ENCODE assay signal across 8 cellular contexts in the genomic region with DNA sequence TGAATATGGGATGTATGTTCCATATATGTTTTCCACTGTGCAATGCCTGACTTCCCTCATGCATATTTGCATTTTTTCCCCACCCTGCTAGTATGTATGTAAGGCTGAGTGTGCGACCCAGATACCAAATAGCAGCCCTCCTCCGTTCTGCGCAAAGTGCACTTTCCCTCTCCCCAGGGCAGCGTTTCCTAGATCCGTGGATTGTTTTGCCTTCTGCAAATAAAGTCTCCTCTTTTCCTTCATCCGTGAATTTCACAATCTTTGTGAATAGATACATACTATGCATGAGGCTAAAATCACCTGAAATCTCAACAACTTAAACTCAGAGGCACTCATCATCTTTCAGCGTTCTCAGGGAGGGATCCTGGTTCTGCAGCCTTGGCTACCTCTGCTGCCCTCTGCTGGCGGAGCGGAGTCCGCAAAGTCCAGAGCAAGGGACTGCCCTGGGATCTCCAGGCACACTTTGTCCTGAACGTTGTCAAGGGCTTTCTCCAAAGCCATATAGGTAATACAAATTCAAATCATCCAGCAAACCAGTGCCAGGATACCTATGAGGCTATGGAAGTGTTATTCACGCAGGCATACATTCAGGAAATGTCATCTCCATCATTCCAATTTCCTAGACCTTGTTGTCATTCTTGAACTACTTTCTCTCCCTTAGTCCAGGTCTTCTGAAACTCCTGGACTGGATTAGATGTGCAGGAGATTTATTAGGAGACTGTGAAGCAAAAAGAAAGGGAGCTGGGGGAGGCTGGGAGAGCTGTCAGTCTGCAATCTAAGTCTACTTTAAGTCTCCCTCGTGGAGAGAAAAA. TPM values are rescaled to one million over a fixed set of nuclear protein-coding genes. Genes with fewer than 3 reads are reported as not detected.
A peak's percentile ranks its signal among the peaks of the same experiment; 100 is the strongest.
DNase-seq lines count a peak whose midpoint lies in the region; ATAC-seq and TF ChIP-seq lines count a peak whose summit lies in the region.

No MANE protein-coding gene starts in this region.

- no peaks in the 10 kb centered on the region for H3K4me1 ChIP-seq in endodermal cell (ENCODE audit: control insufficient read depth, insufficient read depth, low read length)

- no peaks in the 10 kb centered on the region for H3K36me3 ChIP-seq in endodermal cell (ENCODE audit: control insufficient read depth, insufficient read depth, low read length)

- H3K27me3 ChIP-seq in endodermal cell (ENCODE audit: control insufficient read depth, insufficient read depth, low read length, poor library complexity, severe bottlenecking), result no peaks in the 10 kb centered on the region

- no peaks in the 10 kb centered on the region for H3K27me3 Mint-ChIP-seq in activated CD8-positive, alpha-beta T cell treated with anti-CD3 and anti-CD28 coated beads, Interleukin-2, amount 10 ng/mL, durations not matched to agents 7 days and 5 days (ENCODE audit: low read depth)
- no peaks in the 10 kb centered on the region for H3K27me3 Mint-ChIP-seq in endodermal cell (ENCODE audit: insufficient read depth)

- 43 to 72% methylated on average over 8 to 13 of the region's 13 CpGs for whole genome bisulfite sequencing in endodermal cell (ENCODE audit: insufficient coverage in 1 of 2, insufficient read length in 1 of 2), 2 experiments

- H3K4me3 Mint-ChIP-seq in activated CD8-positive, alpha-beta T cell treated with anti-CD3 and anti-CD28 coated beads, Interleukin-2, amount 10 ng/mL, durations not matched to agents 7 days and 5 days, result no peak overlapping the region
- H3K4me3 Mint-ChIP-seq in endodermal cell, result no peak overlapping the region

- TF ChIP-seq CTCF in endodermal cell (conservative IDR thresholded peaks at IDR 0.05), result peak; percentile 92

- H3K36me3 Mint-ChIP-seq in activated CD8-positive, alpha-beta T cell treated with anti-CD3 and anti-CD28 coated beads, Interleukin-2, amount 10 ng/mL, durations not matched to agents 7 days and 5 days (ENCODE audit: low read depth), result no peaks in the 10 kb centered on the region
- no peaks in the 10 kb centered on the region for H3K36me3 Mint-ChIP-seq in endodermal cell (ENCODE audit: low read depth)

- H3K9me3 ChIP-seq in endodermal cell (ENCODE audit: control insufficient read depth, low read length), result peaks cover 17% of the 10 kb centered on the region

- CTCF ChIA-PET in activated CD8-positive, alpha-beta T cell treated with anti-CD3 and anti-CD28 coated beads, Interleukin-2, amount 10 ng/mL, durations not matched to agents 7 days and 5 days (lab: Charles Lee), result interaction anchor here (0.6 to 2.4 kb wide), 5 partner anchors 11 to 122 kb away, joined by 3 to 11 read pairs (median 3); no protein-coding TSS in a partner anchor

- ATAC-seq in GM18517 (IDR thresholded peaks at IDR 0.05; ENCODE audit: unreplicated experiment) (peak; percentile 81), HG03064 (IDR thresholded peaks at IDR 0.05; ENCODE audit: low read depth, unreplicated experiment) (peak; percentile 87)
- peak; percentile 88 for ATAC-seq in activated CD8-positive, alpha-beta T cell treated with anti-CD3 and anti-CD28 coated beads, Interleukin-2, amount 10 ng/mL, durations not matched to agents 7 days and 5 days

- no peaks in the 10 kb centered on the region for H3K4me1 Mint-ChIP-seq in activated CD8-positive, alpha-beta T cell treated with anti-CD3 and anti-CD28 coated beads, Interleukin-2, amount 10 ng/mL, durations not matched to agents 7 days and 5 days (ENCODE audit: low read depth)
- H3K4me1 Mint-ChIP-seq in endodermal cell, result no peaks in the 10 kb centered on the region

- peak; percentile 87 for DNase-seq in Ammon's horn (ENCODE audit: low spot score)
- DNase-seq in NCI-H460 (ENCODE audit: extremely low read depth, low read depth), result peak; percentile 49
- peak; percentile 77 for DNase-seq in activated CD8-positive, alpha-beta T cell treated with anti-CD3 and anti-CD28 coated beads, Interleukin-2, amount 10 ng/mL, durations not matched to agents 7 days and 5 days
- DNase-seq in endodermal cell, result peak; percentile 92
- DNase-seq in mucosa of gallbladder (ENCODE audit: low spot score), result peak; percentile 76
- DNase-seq in stimulated activated CD8-positive, alpha-beta memory T cell treated with anti-CD3 and anti-CD28 coated beads, Interleukin-4, amount 100 ng/mL, for 4 hours (ENCODE audit: low read depth in 2 of 2, low spot score in 1 of 2), result peak; percentile 41 to 50

- H3K27ac ChIP-seq in endodermal cell (ENCODE audit: low read depth, low read length), result no peak overlapping the region

- H3K9ac ChIP-seq in endodermal cell (ENCODE audit: extremely low read depth, low read length, poor library complexity, severe bottlenecking), result no peak overlapping the region

- H3K27ac Mint-ChIP-seq in activated CD8-positive, alpha-beta T cell treated with anti-CD3 and anti-CD28 coated beads, Interleukin-2, amount 10 ng/mL, durations not matched to agents 7 days and 5 days, result no peak overlapping the region
- no peak overlapping the region for H3K27ac Mint-ChIP-seq in endodermal cell

- H3K4me3 ChIP-seq in endodermal cell (ENCODE audit: low read length), result no peak overlapping the region

- H3K9me3 Mint-ChIP-seq in activated CD8-positive, alpha-beta T cell treated with anti-CD3 and anti-CD28 coated beads, Interleukin-2, amount 10 ng/mL, durations not matched to agents 7 days and 5 days (ENCODE audit: insufficient read depth), result no peaks in the 10 kb centered on the region
- peaks cover 22% of the 10 kb centered on the region for H3K9me3 Mint-ChIP-seq in endodermal cell

- POLR2A ChIA-PET in activated CD8-positive, alpha-beta T cell treated with anti-CD3 and anti-CD28 coated beads, Interleukin-2, amount 10 ng/mL, durations not matched to agents 7 days and 5 days (lab: Charles Lee), result no interaction called here

RNA-seq across cellular contexts. Expression of a gene that starts 53.1 kb away (rescaled TPM):
- 0.72 and 1.3 TPM in 2 replicates for total RNA-seq in NCI-H460 (2014; rRNA removed; shearing (Covaris generic))
- polyA plus RNA-seq in NCI-H460 (2014; cell fraction: nucleus; rRNA removed), result 2.2 and 5.6 TPM in 2 replicates
- total RNA-seq in activated CD8-positive, alpha-beta T cell treated with anti-CD3 and anti-CD28 coated beads, Interleukin-2, amount 10 ng/mL, durations not matched to agents 7 days and 5 days, result 1 to 10 TPM; 2.8 to 4.2 TPM
- total RNA-seq in endodermal cell (1 to 10 TPM; 1.7 to 3.7 TPM), mucosa of gallbladder (0.60 TPM)
- 0.61 TPM for polyA plus RNA-seq in endodermal cell (2013, experiment 1 of 2)
- polyA plus RNA-seq in endodermal cell (2013, experiment 2 of 2), result 0.83 TPM

RNA-seq across cellular contexts. Expression of a gene that starts 56.2 kb away (rescaled TPM):
- total RNA-seq in NCI-H460 (2014; rRNA removed; shearing (Covaris generic)), result not detected in 2 replicates
- polyA plus RNA-seq in NCI-H460 (2014; cell fraction: nucleus; rRNA removed), result not detected in 2 replicates
- total RNA-seq in activated CD8-positive, alpha-beta T cell treated with anti-CD3 and anti-CD28 coated beads, Interleukin-2, amount 10 ng/mL, durations not matched to agents 7 days and 5 days, result not detected
- total RNA-seq in endodermal cell, result not detected
- not detected for polyA plus RNA-seq in endodermal cell (2013, experiment 1 of 2)
- not detected for polyA plus RNA-seq in endodermal cell (2013, experiment 2 of 2)
- total RNA-seq in mucosa of gallbladder, result 0.49 TPM
